Comparison of ENCODE assay signal across 8 cellular contexts in genomic region chrX:11341274-11342256, GRCh38. TPM values are rescaled to one million over a fixed set of nuclear protein-coding genes. Genes with fewer than 3 reads are reported as not detected.
DNase-seq lines count a peak whose midpoint lies in the region; ATAC-seq, FAIRE-seq and TF ChIP-seq lines count a peak whose summit lies in the region.

No MANE protein-coding gene starts in this region.

- no peak overlapping the region for H3K4me3 Mint-ChIP-seq in natural killer cell treated with Interleukin-12 subunit alpha and Interleukin-12 subunit beta and Interleukin-15 and Interleukin-18, amount 100 ng/mL, for 72 hours

- BruUV-seq in K562 (replicated peaks; lab: Mats Ljungman, UMichigan), result no TSS peak

- TF ChIP-seq RAD21 in K562 (CRISPR knock-in tag; conservative IDR thresholded peaks at IDR 0.05 in 1 of 2, IDR thresholded peaks at IDR 0.05 in 1 of 2), result peak in 1 of 2 experiments; percentile 25; a peak in 1 of 4 replicates

- 2% methylated on average over 11 of the region's 11 CpGs for WGBS in K562 (ENCODE audit: insufficient coverage, low coverage, missing lambda C conversion rate)
- WGBS in lung, 2 donors, result 7 to 34% methylated on average over 11 of the region's 11 CpGs

- H3K27ac ChIP-seq in K562 (ENCODE audit: extremely low read depth, low read depth, low read length), result peak overlapping the region; percentile 86
- peak overlapping the region in 1 of 2 donors; percentile 27 for H3K27ac ChIP-seq in lung (ENCODE audit: low read depth in 1 of 2, low read length in 1 of 2)

- H3K4me3 ChIP-seq in K562 (no peak overlapping the region), lung (no peak overlapping the region)

- peak overlapping the region; percentile 56 for H2AFZ ChIP-seq in K562 (ENCODE audit: low read depth, low read length)

- intact Hi-C loops in K562 (cut with micrococcal nuclease), result loop anchor here (5.0 kb wide), 1 partner anchor 36 kb away; no protein-coding TSS in a partner anchor

- peaks cover 2% of the 10 kb centered on the region for H3K9me3 Mint-ChIP-seq in natural killer cell treated with Interleukin-12 subunit alpha and Interleukin-12 subunit beta and Interleukin-15 and Interleukin-18, amount 100 ng/mL, for 72 hours

- H3K27me3 Mint-ChIP-seq in natural killer cell treated with Interleukin-12 subunit alpha and Interleukin-12 subunit beta and Interleukin-15 and Interleukin-18, amount 100 ng/mL, for 72 hours, result peaks cover 0 to 11% of the 10 kb centered on the region in 2 donors

- peaks cover 8 to 27% of the 10 kb centered on the region in 2 experiments; a peak in 3 of 5 replicates for H3K4me1 ChIP-seq in K562 (replicated peaks in 1 of 2; ENCODE audit: control insufficient read depth in 2 of 2, insufficient read depth in 2 of 2, low read length in 2 of 2)
- peaks cover 0 to 2% of the 10 kb centered on the region in 2 donors for H3K4me1 ChIP-seq in lung (ENCODE audit: control insufficient read depth in 2 of 2, insufficient read depth in 2 of 2, low read length in 2 of 2)

- H3K9ac ChIP-seq in K562 (ENCODE audit: insufficient read depth in 1 of 2, low read depth in 2 of 2, low read length in 2 of 2), result peak overlapping the region in 1 of 2 experiments; percentile 58; a peak in 2 of 4 replicates

- no peaks in the 10 kb centered on the region for H3K36me3 Mint-ChIP-seq in natural killer cell treated with Interleukin-12 subunit alpha and Interleukin-12 subunit beta and Interleukin-15 and Interleukin-18, amount 100 ng/mL, for 72 hours

- TF ChIP-seq EP300 in K562 (IDR thresholded peaks at IDR 0.05; ENCODE audit: low read length), result peak; percentile 81

- TF ChIP-seq POLR2A in K562 (conservative IDR thresholded peaks at IDR 0.05), result no peak

- in situ Hi-C loops in K562 (cut with MboI), result no loop called here

- no peaks in the 10 kb centered on the region for H3K9me1 ChIP-seq in K562 (ENCODE audit: control insufficient read depth, insufficient read depth, low read length)

- no peaks in the 10 kb centered on the region for H3K27me3 ChIP-seq in K562 (ENCODE audit: control insufficient read depth in 2 of 2, insufficient read depth in 2 of 2, low read length in 2 of 2)
- H3K27me3 ChIP-seq in lung (ENCODE audit: control insufficient read depth, insufficient read depth), result no peaks in the 10 kb centered on the region

- H3K36me3 ChIP-seq in K562 (ENCODE audit: control insufficient read depth, insufficient read depth, low read length) (peaks cover 9% of the 10 kb centered on the region; the same call in 1 of the 3 replicates), lung (ENCODE audit: control insufficient read depth in 2 of 2, insufficient read depth in 2 of 2, low read length in 2 of 2) (no peaks in the 10 kb centered on the region)

- H4K20me1 ChIP-seq in K562 (replicated peaks; ENCODE audit: control insufficient read depth, insufficient read depth, low read length), result no peaks in the 10 kb centered on the region

- ATAC-seq in GM21390 (IDR thresholded peaks at IDR 0.05; ENCODE audit: unreplicated experiment) (peak; percentile 83), K562 (peak; percentile 89), lung (ENCODE audit: insufficient read depth, low FRiP score) (peak; percentile 55)
- no peak for ATAC-seq in natural killer cell treated with Interleukin-12 subunit alpha and Interleukin-12 subunit beta and Interleukin-15 and Interleukin-18, amount 100 ng/mL, for 72 hours

- peak; percentile 84 for FAIRE-seq in K562 (lab: Jason Lieb, UNC)

- no peak for TF ChIP-seq CTCF in K562 (IDR thresholded peaks at IDR 0.05 in 2 of 3, conservative IDR thresholded peaks at IDR 0.05 in 1 of 3; ENCODE audit: insufficient read depth in 2 of 3, low read depth in 1 of 3, low read length in 3 of 3)
- no peak for TF ChIP-seq CTCF in lung (IDR thresholded peaks at IDR 0.05; ENCODE audit: control extremely low read depth, extremely low read depth)

- H3K9me3 ChIP-seq in K562 (replicated peaks; ENCODE audit: control insufficient read depth, insufficient read depth, low read depth, low read length) (no peaks in the 10 kb centered on the region), lung (ENCODE audit: control insufficient read depth in 2 of 2, insufficient read depth in 1 of 2, low read length in 1 of 2) (peaks cover 0 to 2% of the 10 kb centered on the region in 2 donors)

- CTCF ChIA-PET in K562 (lab: Yijun Ruan, JAX; ENCODE audit: low intra/inter-chr PET ratio), result no interaction called here

- H3K4me1 Mint-ChIP-seq in natural killer cell treated with Interleukin-12 subunit alpha and Interleukin-12 subunit beta and Interleukin-15 and Interleukin-18, amount 100 ng/mL, for 72 hours (ENCODE audit: low read depth in 2 of 2), result peaks cover 0 to 5% of the 10 kb centered on the region in 2 donors

- no peak overlapping the region for H3K27ac Mint-ChIP-seq in natural killer cell treated with Interleukin-12 subunit alpha and Interleukin-12 subunit beta and Interleukin-15 and Interleukin-18, amount 100 ng/mL, for 72 hours

- H3K4me2 ChIP-seq in K562 (ENCODE audit: insufficient read depth, low read length), result peak overlapping the region; percentile 64

- POLR2A ChIA-PET in K562 (lab: Yijun Ruan, JAX), result no interaction called here

- H3K79me2 ChIP-seq in K562 (ENCODE audit: control insufficient read depth, insufficient read depth, low read length), result peaks cover 71% of the 10 kb centered on the region

- DNase-seq in EH (ENCODE audit: low read depth) (peak; percentile 84), HPDE6-E6E7 (ENCODE audit: extremely low spot score) (peak; percentile 4), K562 (ENCODE audit: extremely low read depth in 1 of 4, low spot score in 3 of 4) (peak; percentile 44 to 86 (median 54)), lung (ENCODE audit: low spot score) (peak; percentile 56), NCI-H1048 (lab: John Stamatoyannopoulos, UW) (no peak)
- no peak for DNase-seq in stimulated activated naive CD4-positive, alpha-beta T cell treated with Interleukin-2 at 50 U/mL for 16 hours (lab: John Stamatoyannopoulos, UW)
- DNase-seq in natural killer cell treated with Interleukin-12 subunit alpha and Interleukin-12 subunit beta and Interleukin-15 and Interleukin-18, amount 100 ng/mL, for 72 hours (ENCODE audit: low spot score), result no peak

TF ChIP-seq in K562, 482 proteins besides CTCF, POLR2A, EP300 and RAD21 (continues in another document):
- TF ChIP-seq HDAC3 (IDR thresholded peaks at IDR 0.05; ENCODE audit: borderline replicate concordance, partially characterized antibody), result peak; percentile 49
- TF ChIP-seq ZNF263 (CRISPR knock-in tag; IDR thresholded peaks at IDR 0.05; ENCODE audit: borderline replicate concordance), result no peak
- TF ChIP-seq FOXP1 (CRISPR knock-in tag; IDR thresholded peaks at IDR 0.05), result no peak
- TF ChIP-seq, protein P1, sequence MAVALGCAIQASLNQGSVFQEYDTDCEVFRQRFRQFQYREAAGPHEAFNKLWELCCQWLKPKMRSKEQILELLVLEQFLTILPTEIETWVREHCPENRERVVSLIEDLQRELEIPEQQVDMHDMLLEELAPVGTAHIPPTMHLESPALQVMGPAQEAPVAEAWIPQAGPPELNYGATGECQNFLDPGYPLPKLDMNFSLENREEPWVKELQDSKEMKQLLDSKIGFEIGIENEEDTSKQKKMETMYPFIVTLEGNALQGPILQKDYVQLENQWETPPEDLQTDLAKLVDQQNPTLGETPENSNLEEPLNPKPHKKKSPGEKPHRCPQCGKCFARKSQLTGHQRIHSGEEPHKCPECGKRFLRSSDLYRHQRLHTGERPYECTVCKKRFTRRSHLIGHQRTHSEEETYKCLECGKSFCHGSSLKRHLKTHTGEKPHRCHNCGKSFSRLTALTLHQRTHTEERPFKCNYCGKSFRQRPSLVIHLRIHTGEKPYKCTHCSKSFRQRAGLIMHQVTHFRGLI (CRISPR knock-in tag; IDR thresholded peaks at IDR 0.05), result no peak
- TF ChIP-seq HNRNPLL (IDR thresholded peaks at IDR 0.05; ENCODE audit: low read depth, low read length, poor library complexity, severe bottlenecking), result no peak
- TF ChIP-seq SNIP1 (IDR thresholded peaks at IDR 0.05; ENCODE audit: low read depth), result no peak
- peak; percentile 78 for TF ChIP-seq CEBPG (CRISPR knock-in tag; IDR thresholded peaks at IDR 0.05)
- peak; percentile 85 to 92 for TF ChIP-seq CEBPG (tag; conservative IDR thresholded peaks at IDR 0.05 in 1 of 2, IDR thresholded peaks at IDR 0.05 in 1 of 2)
- TF ChIP-seq GATAD2A (IDR thresholded peaks at IDR 0.05), result peak; percentile 65
- TF ChIP-seq DNMT1 (IDR thresholded peaks at IDR 0.05), result no peak
- 0 out of 4 replicates have a peak, but pooled peaks of 1 of the 2 experiments have one; percentile 22 for TF ChIP-seq FOXA3 (CRISPR knock-in tag; conservative IDR thresholded peaks at IDR 0.05 in 1 of 2, IDR thresholded peaks at IDR 0.05 in 1 of 2)
- TF ChIP-seq MTA2 (IDR thresholded peaks at IDR 0.05; ENCODE audit: low read depth), result no peak

RNA-seq across cellular contexts. Expression of gene AMELX, which starts 48.4 kb away (rescaled TPM):
- total RNA-seq in K562 (2011; cell fraction: chromatin; rRNA removed; ENCODE audit: low replicate concordance), result not detected in 2 replicates
- total RNA-seq in K562 (2011; cell fraction: nucleolus; rRNA removed), result not detected in 2 replicates
- total RNA-seq in K562 (2011; cell fraction: nucleoplasm; rRNA removed), result not detected in 2 replicates
- total RNA-seq in K562 (2014; rRNA removed), result not detected in 2 replicates
- not detected in 2 replicates for total RNA-seq in K562 (2014; rRNA removed; fragmentation: Illumina TruSeq; extraction: Trizol)
- total RNA-seq in K562 (2015; rRNA removed; fragmentation: Illumina TruSeq; extraction: Trizol), result not detected in 2 replicates
- total RNA-seq in K562 (2021), result 0.22 TPM in 1 of 2 replicates, not detected in the other
- not detected in 2 replicates for polyA plus RNA-seq in K562 (2011; rRNA removed)
- polyA plus RNA-seq in K562 (2011; cell fraction: cytosol; rRNA removed), result not detected in 2 replicates
- polyA plus RNA-seq in K562 (2011; cell fraction: nucleus; rRNA removed), result not detected in 2 replicates
- not detected in 2 replicates for polyA plus RNA-seq in K562 (2012)
- polyA plus RNA-seq in K562 (2014; fragmentation: Illumina TruSeq; extraction: Trizol), result not detected in 2 replicates
- polyA plus RNA-seq in K562 (2014; fragmentation: Nextera tagmentation; extraction: Ambion mirVana), result not detected
- polyA plus RNA-seq in K562 (2014; rRNA removed), result not detected in 2 replicates
- polyA minus RNA-seq in K562 (2011; rRNA and poly(A)+ RNA removed), result not detected in 2 replicates
- not detected in 2 replicates for polyA minus RNA-seq in K562 (2011; cell fraction: cytosol; rRNA and poly(A)+ RNA removed)
- not detected in 2 replicates for polyA minus RNA-seq in K562 (2011; cell fraction: nucleus; rRNA and poly(A)+ RNA removed)
- not detected for total RNA-seq in lung
- polyA plus RNA-seq in lung, result not detected
- not detected for total RNA-seq in natural killer cell treated with Interleukin-12 subunit alpha and Interleukin-12 subunit beta and Interleukin-15 and Interleukin-18, amount 100 ng/mL, for 72 hours

Comparison
In these comparisons a context has a peak if more than half of its experiments do, and no peak if none do; other contexts are left out.
1. DNase-seq: peak in EH (single experiment), HPDE6-E6E7 (single experiment), K562 (4 of 4) and lung (single experiment); none in stimulated activated naive CD4-positive, alpha-beta T cell treated with Interleukin-2 at 50 U/mL for 16 hours (single experiment), NCI-H1048 (single experiment) and natural killer cell treated with Interleukin-12 subunit alpha and Interleukin-12 subunit beta and Interleukin-15 and Interleukin-18, amount 100 ng/mL, for 72 hours (single experiment).
2. ATAC-seq: peak in GM21390 (single experiment), K562 (single experiment) and lung (single experiment); none in natural killer cell treated with Interleukin-12 subunit alpha and Interleukin-12 subunit beta and Interleukin-15 and Interleukin-18, amount 100 ng/mL, for 72 hours (0 of 2).